8 cellular contexts compared by ENCODE assay signal in the genomic region with DNA sequence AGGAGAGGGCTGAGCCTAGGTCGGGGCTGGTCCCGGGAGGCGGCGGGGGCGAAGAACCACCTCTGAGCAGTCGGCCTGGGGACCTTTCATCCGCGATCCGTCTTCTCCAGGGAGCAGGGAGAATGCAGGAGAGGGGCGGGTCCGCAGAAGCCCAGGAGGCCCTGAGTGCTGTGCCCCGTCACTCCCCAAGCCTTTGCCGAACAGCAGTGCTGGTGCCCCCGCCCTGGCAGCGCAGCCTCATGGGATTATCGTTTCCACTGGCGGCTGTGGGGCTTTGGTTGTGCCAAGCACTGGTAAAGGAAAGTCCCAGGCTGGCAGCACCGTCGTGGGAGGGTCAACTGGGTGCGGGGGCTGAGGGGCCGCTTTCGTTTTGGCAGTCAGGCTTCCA. TPM values are rescaled to one million over a fixed set of nuclear protein-coding genes. Genes with fewer than 3 reads are reported as not detected.
DNase-seq lines count a peak whose midpoint lies in the region; ATAC-seq and TF ChIP-seq lines count a peak whose summit lies in the region.

No MANE protein-coding gene starts in this region.

- peak overlapping the region; percentile 83 for H3K27ac ChIP-seq in CD8-positive, alpha-beta memory T cell (ENCODE audit: low read depth, low read length)
- peak overlapping the region; percentile 10; the same call in 1 of the 2 replicates for H3K27ac ChIP-seq in IMR-90 (ENCODE audit: insufficient read depth, low read length)
- no peak overlapping the region for H3K27ac ChIP-seq in mesenchymal stem cell (ENCODE audit: low read length, poor library complexity, severe bottlenecking)
- H3K27ac ChIP-seq in uterus: peak overlapping the region; percentile 77 to 86

- H2BK20ac ChIP-seq in IMR-90 (ENCODE audit: low read depth, low read length): no peak overlapping the region

- H3K56ac ChIP-seq in IMR-90 (ENCODE audit: extremely low read depth, insufficient read depth, low read length): no peak overlapping the region

- peaks cover 0 to 45% (median 2%) of the 10 kb centered on the region in 3 donors for H3K36me3 Mint-ChIP-seq in CD8-positive, alpha-beta memory T cell
- H3K36me3 Mint-ChIP-seq in brain: peaks cover 11% of the 10 kb centered on the region

- H4K5ac ChIP-seq in IMR-90 (ENCODE audit: low read depth, low read length): no peak overlapping the region

- TF ChIP-seq POLR2A in IMR-90 (IDR thresholded peaks at IDR 0.05; ENCODE audit: low read depth, low read length): no peak
- no peak for TF ChIP-seq POLR2A in uterus (IDR thresholded peaks at IDR 0.05)

- ATAC-seq in IMR-90 (ENCODE audit: low read depth) (peak; percentile 42), HG03432 (IDR thresholded peaks at IDR 0.05; ENCODE audit: unreplicated experiment) (no peak), HG03342 (IDR thresholded peaks at IDR 0.05; ENCODE audit: unreplicated experiment) (no peak)

- H4K91ac ChIP-seq in IMR-90 (ENCODE audit: insufficient read depth, low read depth, low read length) (no peak overlapping the region), mesenchymal stem cell (ENCODE audit: low read length) (no peak overlapping the region)

- H3K27me3 ChIP-seq in CD8-positive, alpha-beta memory T cell (ENCODE audit: insufficient read depth, low read length, poor library complexity, severe bottlenecking): no peaks in the 10 kb centered on the region
- no peaks in the 10 kb centered on the region for H3K27me3 ChIP-seq in IMR-90 (ENCODE audit: control insufficient read depth, insufficient read depth, low read length)
- H3K27me3 ChIP-seq in mesenchymal stem cell (ENCODE audit: control insufficient read depth in 1 of 2, insufficient read depth in 1 of 2, low read length in 2 of 2): no peaks in the 10 kb centered on the region
- H3K27me3 ChIP-seq in uterus: no peaks in the 10 kb centered on the region

- H3K36me3 ChIP-seq in CD8-positive, alpha-beta memory T cell (ENCODE audit: insufficient read depth, low read length): peaks cover 20% of the 10 kb centered on the region
- H3K36me3 ChIP-seq in IMR-90 (ENCODE audit: control insufficient read depth, insufficient read depth, low read length) (peaks cover 30% of the 10 kb centered on the region), mesenchymal stem cell (ENCODE audit: control insufficient read depth in 1 of 2, insufficient read depth in 2 of 2, low read depth in 1 of 2, low read length in 2 of 2) (peaks cover 32 to 39% of the 10 kb centered on the region in 2 experiments), uterus (no peaks in the 10 kb centered on the region)

- peak overlapping the region in 6 of 8 donors; percentile 66 to 97 (median 76) for H3K27ac Mint-ChIP-seq in CD8-positive, alpha-beta memory T cell
- peak overlapping the region in 3 of 5 experiments; percentile 62 to 80 (median 66) for H3K27ac Mint-ChIP-seq in brain

- intact Hi-C loops in IMR-90 (cut with micrococcal nuclease) (no loop called here), uterus (cut with DNase I; ENCODE audit: low total_unique reads) (no loop called here)

- H3K9me1 ChIP-seq in IMR-90 (ENCODE audit: insufficient read depth, low read length): peaks cover 3% of the 10 kb centered on the region; the same call in 1 of the 2 replicates

- no peak overlapping the region for H3K23ac ChIP-seq in IMR-90 (ENCODE audit: low read depth, low read length)
- H3K23ac ChIP-seq in mesenchymal stem cell (ENCODE audit: low read length in 2 of 2): no peak overlapping the region

- dilution Hi-C loops in IMR-90 (cut with HindIII; ENCODE audit: low sequenced_read_pairs, unreplicated experiment): no loop called here

- H3K14ac ChIP-seq in IMR-90 (replicated peaks; ENCODE audit: low read depth, low read length): no peak overlapping the region
- no peak overlapping the region for H3K14ac ChIP-seq in mesenchymal stem cell (ENCODE audit: low read length in 2 of 2)

- H3K4ac ChIP-seq in IMR-90 (ENCODE audit: low read depth, low read length): no peak overlapping the region
- H3K4ac ChIP-seq in mesenchymal stem cell (ENCODE audit: low read depth in 1 of 2, low read length in 2 of 2): peak overlapping the region; percentile 29 to 41

- TF ChIP-seq RAD21 in IMR-90 (IDR thresholded peaks at IDR 0.05; ENCODE audit: low read length): no peak

- H3K4me2 ChIP-seq in IMR-90 (ENCODE audit: low read depth, low read length): peak overlapping the region; percentile 75
- H3K4me2 ChIP-seq in mesenchymal stem cell (ENCODE audit: low read length, poor library complexity, severe bottlenecking): peak overlapping the region; percentile 74

- peak overlapping the region; percentile 66 for H3K4me3 ChIP-seq in CD8-positive, alpha-beta memory T cell (ENCODE audit: low read length)
- H3K4me3 ChIP-seq in IMR-90 (ENCODE audit: insufficient read depth, low read depth, low read length): peak overlapping the region; percentile 66
- peak overlapping the region; percentile 91 to 97 for H3K4me3 ChIP-seq in mesenchymal stem cell (ENCODE audit: insufficient read depth in 1 of 2, low read depth in 1 of 2, low read length in 2 of 2)
- H3K4me3 ChIP-seq in uterus: peak overlapping the region; percentile 74 to 83

- BruUV-seq in IMR-90 (replicated peaks; lab: Mats Ljungman, UMichigan): no TSS peak

- no peaks in the 10 kb centered on the region; the same call in 1 of the 2 replicates for H4K20me1 ChIP-seq in IMR-90 (ENCODE audit: insufficient read depth, low read length)

- in situ Hi-C loops in IMR-90 (cut with MboI; ENCODE audit: low sequenced_read_pairs): no loop called here

- no peaks in the 10 kb centered on the region for H3K9me3 ChIP-seq in CD8-positive, alpha-beta memory T cell (ENCODE audit: low read length)
- H3K9me3 ChIP-seq in IMR-90 (ENCODE audit: control insufficient read depth, insufficient read depth, low read length) (no peaks in the 10 kb centered on the region), mesenchymal stem cell (ENCODE audit: control insufficient read depth, low read length) (no peaks in the 10 kb centered on the region), uterus (no peaks in the 10 kb centered on the region)

- H2BK12ac ChIP-seq in mesenchymal stem cell (ENCODE audit: low read length in 2 of 2): no peak overlapping the region

- CTCF ChIA-PET in CD8-positive, alpha-beta memory T cell (lab: Charles Lee): interaction anchor here (0.9 to 1.6 kb wide), 5 partner anchors 9 to 32 kb away, joined by 3 to 5 read pairs (median 4); a partner anchor contains a TSS
- CTCF ChIA-PET in IMR-90 (lab: Yijun Ruan, JAX): no interaction called here

- H2BK120ac ChIP-seq in IMR-90 (ENCODE audit: low read depth, low read length) (no peak overlapping the region), mesenchymal stem cell (ENCODE audit: low read depth, low read length) (no peak overlapping the region)

- peak overlapping the region; percentile 91 for H2AFZ ChIP-seq in IMR-90 (replicated peaks; ENCODE audit: low read length, poor library complexity)
- H2AFZ ChIP-seq in mesenchymal stem cell (ENCODE audit: low read depth, low read length): no peak overlapping the region

- peak overlapping the region; percentile 86 for H2AK9ac ChIP-seq in IMR-90 (replicated peaks; ENCODE audit: low read depth, low read length, poor library complexity)

- H3K18ac ChIP-seq in IMR-90 (ENCODE audit: low read depth, low read length) (no peak overlapping the region), mesenchymal stem cell (ENCODE audit: low read depth in 1 of 2, low read length in 2 of 2) (no peak overlapping the region)

- peak overlapping the region; percentile 62 for H3K9ac ChIP-seq in IMR-90 (ENCODE audit: low read depth, low read length)
- H3K9ac ChIP-seq in mesenchymal stem cell (ENCODE audit: low read length): peak overlapping the region; percentile 93

- H3K79me1 ChIP-seq in IMR-90 (ENCODE audit: low read depth in 1 of 2, low read length in 2 of 2): peaks cover 9 to 36% of the 10 kb centered on the region in 2 experiments
- peaks cover 26% of the 10 kb centered on the region for H3K79me1 ChIP-seq in mesenchymal stem cell (replicated peaks; ENCODE audit: low read length, poor library complexity, severe bottlenecking)

- H4K8ac ChIP-seq in IMR-90 (ENCODE audit: low read depth in 2 of 2, low read length in 2 of 2): no peak overlapping the region; a peak in 1 of 4 replicates
- H4K8ac ChIP-seq in mesenchymal stem cell (ENCODE audit: low read length): no peak overlapping the region

- H3K9me3 Mint-ChIP-seq in CD8-positive, alpha-beta memory T cell: peaks cover 0 to 5% (median 0%) of the 10 kb centered on the region in 5 donors
- no peaks in the 10 kb centered on the region for H3K9me3 Mint-ChIP-seq in brain

- H2AK5ac ChIP-seq in IMR-90 (ENCODE audit: low read depth, low read length) (peak overlapping the region; percentile 43; the same call in 1 of the 2 replicates), mesenchymal stem cell (ENCODE audit: low read length, severe bottlenecking) (no peak overlapping the region)

- H3K4me3 Mint-ChIP-seq in CD8-positive, alpha-beta memory T cell: peak overlapping the region; percentile 89 to 97 (median 93)
- H3K4me3 Mint-ChIP-seq in brain: peak overlapping the region; percentile 96 to 99 (median 97)

- peaks cover 17 to 20% (median 19%) of the 10 kb centered on the region in 3 donors for H3K4me1 Mint-ChIP-seq in CD8-positive, alpha-beta memory T cell
- peaks cover 26% of the 10 kb centered on the region for H3K4me1 Mint-ChIP-seq in brain

- 6% methylated on average over 14 of the region's 22 CpGs; no CpG with 5 or more reads in 1 of the 2 experiments for WGBS in IMR-90 (ENCODE audit: extremely low coverage in 2 of 2, insufficient read length in 1 of 2), 2 experiments
- 11% methylated on average over 22 of the region's 22 CpGs for WGBS in mesenchymal stem cell

- TF ChIP-seq CTCF in IMR-90 (conservative IDR thresholded peaks at IDR 0.05; ENCODE audit: low read depth, low read length) (no peak), brain (conservative IDR thresholded peaks at IDR 0.05) (no peak), uterus (IDR thresholded peaks at IDR 0.05) (no peak)

- peaks cover 17% of the 10 kb centered on the region for H3K4me1 ChIP-seq in CD8-positive, alpha-beta memory T cell (ENCODE audit: insufficient read depth, low read length)
- H3K4me1 ChIP-seq in IMR-90 (ENCODE audit: control insufficient read depth, insufficient read depth, low read length) (peaks cover 6% of the 10 kb centered on the region), mesenchymal stem cell (ENCODE audit: control insufficient read depth, insufficient read depth, low read depth, low read length) (peaks cover 21% of the 10 kb centered on the region), uterus (peaks cover 0 to 18% of the 10 kb centered on the region in 2 donors)

- H2BK15ac ChIP-seq in IMR-90 (ENCODE audit: low read depth, low read length) (no peak overlapping the region), mesenchymal stem cell (ENCODE audit: low read depth, poor library complexity, severe bottlenecking) (no peak overlapping the region)

- peaks cover 0 to 5% of the 10 kb centered on the region in 2 donors for H3K27me3 Mint-ChIP-seq in CD8-positive, alpha-beta memory T cell
- H3K27me3 Mint-ChIP-seq in brain: peaks cover 12% of the 10 kb centered on the region

- POLR2A ChIA-PET in CD8-positive, alpha-beta memory T cell (lab: Charles Lee): interaction anchor here (1.2 to 1.7 kb wide), 8 partner anchors 8 to 190 kb away, joined by 3 to 17 read pairs (median 9); a partner anchor contains a TSS
- POLR2A ChIA-PET in IMR-90 (lab: Charles Lee; ENCODE audit: unreplicated experiment): no interaction called here

- no peak overlapping the region for H2BK5ac ChIP-seq in IMR-90 (ENCODE audit: low read depth, low read length, poor library complexity, severe bottlenecking)
- no peak overlapping the region for H2BK5ac ChIP-seq in mesenchymal stem cell (ENCODE audit: low read depth, low read length, poor library complexity, severe bottlenecking)

- no peak for DNase-seq in CD8-positive, alpha-beta memory T cell
- no peak for DNase-seq in IMR-90
- peak; percentile 44 for DNase-seq in mesenchymal stem cell
- no peak for DNase-seq in uterus
- no peak for DNase-seq in NCI-H526 treated with DMSO at 0.1 percent for 48 hours (lab: John Stamatoyannopoulos, UW)

RNA-seq across cellular contexts. Expression of a gene that starts 0.6 kb away (rescaled TPM):
- total RNA-seq in CD8-positive, alpha-beta memory T cell: 10 to 100 TPM; 74.6 to 78.0 TPM
- 62.9 TPM for polyA plus RNA-seq in CD8-positive, alpha-beta memory T cell
- total RNA-seq in IMR-90 (2012; rRNA removed) (38.5 and 40.3 TPM in 2 replicates), uterus (10 to 100 TPM in 3 of 4 donors, 1 to 10 TPM in 1; 4.1 to 46.6 (median 27.4) TPM)
- polyA plus RNA-seq in IMR-90 (2012; rRNA removed) (60.8 and 61.5 TPM in 2 replicates), brain (ENCODE audit: insufficient read depth, low read depth, low replicate concordance) (82.7 TPM)
- polyA plus RNA-seq in IMR-90 (2012; cell fraction: cytosol; rRNA removed): 48.5 and 64.1 TPM in 2 replicates
- polyA plus RNA-seq in IMR-90 (2012; cell fraction: nucleus; rRNA removed; ENCODE audit: low replicate concordance): 85.7 and 258 TPM in 2 replicates
- 12.0 TPM for polyA plus RNA-seq in mesenchymal stem cell (2013, experiment 1 of 2)
- polyA plus RNA-seq in mesenchymal stem cell (2013, experiment 2 of 2): 12.3 TPM

RNA-seq across cellular contexts. Expression of a gene that starts 5.8 kb away (rescaled TPM):
- total RNA-seq in CD8-positive, alpha-beta memory T cell: not detected
- polyA plus RNA-seq in CD8-positive, alpha-beta memory T cell: not detected
- total RNA-seq in IMR-90 (2012; rRNA removed) (not detected in 2 replicates), uterus (not detected)
- polyA plus RNA-seq in IMR-90 (2012; rRNA removed) (not detected in 2 replicates), brain (ENCODE audit: insufficient read depth, low read depth, low replicate concordance) (not detected)
- polyA plus RNA-seq in IMR-90 (2012; cell fraction: cytosol; rRNA removed): 0.06 TPM in 1 of 2 replicates, not detected in the other
- 0.54 and 0.58 TPM in 2 replicates for polyA plus RNA-seq in IMR-90 (2012; cell fraction: nucleus; rRNA removed; ENCODE audit: low replicate concordance)
- polyA plus RNA-seq in mesenchymal stem cell (2013, experiment 1 of 2): not detected
- not detected for polyA plus RNA-seq in mesenchymal stem cell (2013, experiment 2 of 2)

RNA-seq across cellular contexts. Expression of a gene that starts 7.9 kb away (rescaled TPM):
- total RNA-seq in CD8-positive, alpha-beta memory T cell: 1,000 to 10,000 TPM; 5,023 to 5,213 TPM
- polyA plus RNA-seq in CD8-positive, alpha-beta memory T cell: 5,049 TPM
- total RNA-seq in IMR-90 (2012; rRNA removed): 2,703 and 2,852 TPM in 2 replicates
- 6,941 and 7,712 TPM in 2 replicates for polyA plus RNA-seq in IMR-90 (2012; rRNA removed)
- polyA plus RNA-seq in IMR-90 (2012; cell fraction: cytosol; rRNA removed): 7,255 and 7,684 TPM in 2 replicates
- polyA plus RNA-seq in IMR-90 (2012; cell fraction: nucleus; rRNA removed; ENCODE audit: low replicate concordance): 1,923 and 2,995 TPM in 2 replicates
- polyA plus RNA-seq in brain (ENCODE audit: insufficient read depth, low read depth, low replicate concordance): 3,590 TPM
- 4,366 TPM for polyA plus RNA-seq in mesenchymal stem cell (2013, experiment 1 of 2)
- polyA plus RNA-seq in mesenchymal stem cell (2013, experiment 2 of 2): 4,394 TPM
- 1,000 to 10,000 TPM in 3 of 4 donors, 100 to 1,000 TPM in 1; 982 to 2,205 (median 1,458) TPM for total RNA-seq in uterus

RNA-seq across cellular contexts. Expression of a gene that starts 8.8 kb away (rescaled TPM):
- total RNA-seq in CD8-positive, alpha-beta memory T cell: under 1 TPM; 0.47 to 0.48 TPM
- polyA plus RNA-seq in CD8-positive, alpha-beta memory T cell: not detected
- not detected in 2 replicates for total RNA-seq in IMR-90 (2012; rRNA removed)
- polyA plus RNA-seq in IMR-90 (2012; rRNA removed): 0.32 and 0.56 TPM in 2 replicates
- polyA plus RNA-seq in IMR-90 (2012; cell fraction: cytosol; rRNA removed): 0.14 TPM in 1 of 2 replicates, not detected in the other
- 2.6 and 8.8 TPM in 2 replicates for polyA plus RNA-seq in IMR-90 (2012; cell fraction: nucleus; rRNA removed; ENCODE audit: low replicate concordance)
- 4.6 TPM for polyA plus RNA-seq in brain (ENCODE audit: insufficient read depth, low read depth, low replicate concordance)
- polyA plus RNA-seq in mesenchymal stem cell (2013, experiment 1 of 2): 0.07 TPM
- 0.15 TPM for polyA plus RNA-seq in mesenchymal stem cell (2013, experiment 2 of 2)
- total RNA-seq in uterus: 1 to 10 TPM in 1 of 4 donors, not detected in 3; 1.0 TPM

RNA-seq across cellular contexts. Expression of a gene that starts 11.5 kb away (rescaled TPM):
- 10 to 100 TPM; 41.7 to 50.1 TPM for total RNA-seq in CD8-positive, alpha-beta memory T cell
- 38.4 TPM for polyA plus RNA-seq in CD8-positive, alpha-beta memory T cell
- total RNA-seq in IMR-90 (2012; rRNA removed) (6.8 and 8.6 TPM in 2 replicates), uterus (10 to 100 TPM in 1 of 4 donors, 1 to 10 TPM in 3; 2.6 to 20.8 (median 6.6) TPM)
- polyA plus RNA-seq in IMR-90 (2012; rRNA removed) (19.8 and 28.0 TPM in 2 replicates), brain (ENCODE audit: insufficient read depth, low read depth, low replicate concordance) (51.7 TPM)
- 10.4 and 16.3 TPM in 2 replicates for polyA plus RNA-seq in IMR-90 (2012; cell fraction: cytosol; rRNA removed)
- polyA plus RNA-seq in IMR-90 (2012; cell fraction: nucleus; rRNA removed; ENCODE audit: low replicate concordance): 12.8 and 25.0 TPM in 2 replicates
- 33.5 TPM for polyA plus RNA-seq in mesenchymal stem cell (2013, experiment 1 of 2)
- polyA plus RNA-seq in mesenchymal stem cell (2013, experiment 2 of 2): 32.2 TPM
